32 cellular contexts compared by ENCODE assay signal in the genomic region with DNA sequence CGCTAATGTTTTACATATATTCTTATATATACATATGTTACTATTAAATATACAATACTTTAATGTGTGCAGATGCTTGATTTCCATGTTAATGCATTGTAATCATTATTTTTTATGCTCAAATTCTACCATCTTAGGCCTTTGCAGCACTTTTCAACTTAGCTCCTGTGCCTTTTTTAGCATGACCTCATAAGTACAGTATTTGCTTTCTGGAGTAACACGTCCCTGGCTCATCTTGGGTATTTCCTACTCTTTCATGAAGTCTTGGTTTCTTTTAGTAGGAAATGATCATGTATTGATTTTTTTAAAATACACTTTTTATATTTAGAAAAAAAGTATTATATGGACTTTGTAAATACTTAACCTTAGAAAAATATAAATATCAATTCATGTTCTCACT. TPM values are rescaled to one million over a fixed set of nuclear protein-coding genes. Genes with fewer than 3 reads are reported as not detected.
DNase-seq lines count a peak whose midpoint lies in the region; ATAC-seq, FAIRE-seq and TF ChIP-seq lines count a peak whose summit lies in the region.
"Had no signal": no experiment of that assay in that cellular context is flagged by ENCODE, and none has a peak within 500 bp of the region (broad histone marks: within the 10 kb centered on the region; RNA-seq: fewer than 3 reads in every experiment).

No MANE protein-coding gene starts in this region.

- peaks cover 50% of the 10 kb centered on the region for H3K36me3 ChIP-seq in RWPE2 (ENCODE audit: low read depth)
- peaks cover 0 to 2% of the 10 kb centered on the region in 2 donors for H3K36me3 ChIP-seq in kidney (ENCODE audit: control insufficient read depth in 1 of 2, insufficient read depth in 2 of 2, low read length in 2 of 2)
- H3K36me3 ChIP-seq: ovary had no signal

- ATAC-seq in RWPE2 (ENCODE audit: low read depth), result no peak
- ATAC-seq in left ventricle myocardium superior, result no peak
- no peak for ATAC-seq in HG03460 (IDR thresholded peaks at IDR 0.05; ENCODE audit: unreplicated experiment)
- ATAC-seq: activated CD8-positive, alpha-beta memory T cell treated with anti-CD3 and anti-CD28 coated beads, Interleukin-2, amount 10 ng/mL, durations not matched to agents 7 days and 5 days; effector memory CD8-positive, alpha-beta T cell; esophagus mucosa; gastroesophageal sphincter; HepG2; left colon; T-helper 17 cell had no signal

- TF ChIP-seq CTCF in RWPE2 (IDR thresholded peaks at IDR 0.05; ENCODE audit: poor library complexity, severe bottlenecking) (no peak), choroid plexus epithelial cell (conservative IDR thresholded peaks at IDR 0.05; ENCODE audit: low read depth, low read length) (no peak), kidney (IDR thresholded peaks at IDR 0.05; ENCODE audit: borderline replicate concordance, extremely low read depth, insufficient read depth) (no peak)

- H3K27me3 ChIP-seq in RWPE2 (ENCODE audit: insufficient read depth, poor library complexity, severe bottlenecking), result no peaks in the 10 kb centered on the region
- H3K27me3 ChIP-seq: gastroesophageal sphincter, hepatocyte, ovary, suprapubic skin had no signal

- no peak for FAIRE-seq in kidney (lab: Jason Lieb, UNC)
- FAIRE-seq: A204.1, colon, H54, HepG2 had no signal

- H3K4me3 ChIP-seq in RWPE2 (ENCODE audit: severe bottlenecking) (no peak overlapping the region), choroid plexus epithelial cell (ENCODE audit: low read depth, low read length) (no peak overlapping the region), kidney (ENCODE audit: low read length in 2 of 2) (no peak overlapping the region)
- H3K4me3 ChIP-seq: gastroesophageal sphincter, hepatocyte, ovary, suprapubic skin had no signal

- DNase-seq in AG20443 (ENCODE audit: low spot score), result peak; percentile 38
- DNase-seq in RWPE2 (ENCODE audit: low spot score), result no peak
- peak; percentile 75 for DNase-seq in choroid plexus epithelial cell (ENCODE audit: low read depth)
- peak; percentile 77 for DNase-seq in iris pigment epithelial cell (ENCODE audit: low read depth)
- no peak for DNase-seq in left ventricle myocardium superior
- DNase-seq in kidney, result no peak
- no peak for DNase-seq in T1000 (lab: John Stamatoyannopoulos, UW)
- DNase-seq: activated CD4-positive, alpha-beta T cell treated with anti-CD3 and anti-CD28 coated beads, Interleukin-2, amount 50 U/mL, for 4 hours; activated CD8-positive, alpha-beta memory T cell treated with anti-CD3 and anti-CD28 coated beads, Interleukin-2, amount 10 ng/mL, durations not matched to agents 7 days and 5 days; activated naive CD4-positive, alpha-beta T cell; activated T-cell treated with anti-CD3 and anti-CD28 coated beads, Interleukin-2, amount 50 U/mL, for 48 hours; CD4-positive, alpha-beta T cell; DND-41; effector memory CD8-positive, alpha-beta T cell; Kasumi-1; left colon; NCI-H1436 treated with DMSO at 0.1 percent for 48 hours; NCI-H345; NCI-H69; ovary; SHP77; stimulated activated naive CD4-positive, alpha-beta T cell treated with Interleukin-2 at 50 U/mL for 16 hours; T-helper 17 cell had no signal

- no peaks in the 10 kb centered on the region for H3K9me3 ChIP-seq in RWPE2 (ENCODE audit: severe bottlenecking)
- H3K9me3 ChIP-seq in kidney (ENCODE audit: control insufficient read depth in 1 of 2, low read length in 2 of 2), result no peaks in the 10 kb centered on the region
- H3K9me3 ChIP-seq: gastroesophageal sphincter, ovary, suprapubic skin had no signal

- H3K27ac ChIP-seq in RWPE2 (ENCODE audit: poor library complexity, severe bottlenecking) (peak overlapping the region; percentile 40), kidney (ENCODE audit: low read depth in 2 of 2, low read length in 2 of 2) (no peak overlapping the region)
- H3K27ac ChIP-seq: gastroesophageal sphincter, hepatocyte, ovary, suprapubic skin had no signal

- H3K9ac ChIP-seq in kidney (ENCODE audit: low read length in 2 of 2), result no peak overlapping the region

- H3K4me1 ChIP-seq in RWPE2 (ENCODE audit: insufficient read depth, poor library complexity, severe bottlenecking) (peaks cover 37% of the 10 kb centered on the region), kidney (ENCODE audit: control insufficient read depth in 1 of 2, insufficient read depth in 1 of 2, low read depth in 1 of 2, low read length in 2 of 2) (no peaks in the 10 kb centered on the region)

- intact Hi-C loops in left ventricle myocardium superior (cut with micrococcal nuclease) (no loop called here), kidney (cut with DNase I) (no loop called here)

RNA-seq across cellular contexts. Expression of gene CAB39, which starts 36.5 kb away (rescaled TPM):
- total RNA-seq in left ventricle myocardium superior, result 86.2 TPM
- total RNA-seq in kidney, result 77.6 TPM
- polyA plus RNA-seq in kidney (ENCODE audit: insufficient read depth, low read depth, low replicate concordance), result 39.1 TPM

Comparison
In these comparisons a context has a peak if more than half of its experiments do, and no peak if none do; other contexts are left out.
1. DNase-seq: peak in AG20443 (single experiment), choroid plexus epithelial cell (single experiment) and iris pigment epithelial cell (single experiment); none in RWPE2 (single experiment), left ventricle myocardium superior (single experiment), kidney (single experiment) and T1000 (single experiment).